In the genomic region with DNA sequence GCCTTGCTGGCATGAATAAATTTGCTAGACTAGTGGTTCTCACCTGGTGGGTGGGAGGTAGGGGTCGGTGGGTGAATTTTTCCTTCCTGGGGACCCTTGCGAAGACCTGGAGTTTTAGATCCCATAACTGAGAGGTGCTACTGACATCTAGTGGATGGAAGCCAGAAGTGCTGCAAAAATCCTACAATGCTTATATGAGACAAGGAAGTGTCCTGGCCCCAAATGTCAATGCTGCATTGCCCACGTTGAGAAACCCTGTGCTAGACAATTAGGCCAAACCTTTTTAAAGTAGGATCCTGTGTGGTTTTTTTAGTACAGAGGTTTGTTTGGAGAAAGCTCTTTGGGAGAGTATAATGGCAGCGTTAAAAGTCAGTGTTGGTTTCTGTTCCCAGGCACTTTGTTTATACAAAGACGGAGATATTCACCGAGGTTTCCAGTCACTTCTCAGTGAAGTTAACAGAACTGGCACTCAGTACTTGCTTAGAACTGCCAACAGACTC, we compare ENCODE assay signal across 8 cellular contexts. TPM values are rescaled to one million over a fixed set of nuclear protein-coding genes. Genes with fewer than 3 reads are reported as not detected.
DNase-seq lines count a peak whose midpoint lies in the region; ATAC-seq and TF ChIP-seq lines count a peak whose summit lies in the region.

No MANE protein-coding gene starts in this region.

- H3K79me2 ChIP-seq in PC-9 (ENCODE audit: low read depth), result peaks cover 14% of the 10 kb centered on the region

- DNase-seq in ELF-1 (ENCODE audit: low read depth, low spot score) (peak; percentile 58), HT-29 (ENCODE audit: low spot score) (peak; percentile 44), PC-9 (peak in 1 of 2 experiments; percentile 62), astrocyte of the cerebellum (ENCODE audit: low read depth) (peak; percentile 55), hepatic stellate cell (ENCODE audit: low spot score) (peak; percentile 55), sciatic nerve (ENCODE audit: low spot score) (no peak)

- no peaks in the 10 kb centered on the region for H3K9me2 ChIP-seq in PC-9 (ENCODE audit: insufficient read depth)

- H3K4me1 ChIP-seq in PC-9 (replicated peaks; ENCODE audit: insufficient read depth), result no peaks in the 10 kb centered on the region

- TF ChIP-seq CTCF in PC-9 (conservative IDR thresholded peaks at IDR 0.05) (peak; percentile 89), astrocyte of the cerebellum (IDR thresholded peaks at IDR 0.05; ENCODE audit: low read depth, low read length, missing control alignments) (peak; percentile 94)

- peak; percentile 84 for ATAC-seq in GM21367 (IDR thresholded peaks at IDR 0.05; ENCODE audit: unreplicated experiment)
- peak; percentile 85 for ATAC-seq in sciatic nerve
- no peak for ATAC-seq in GM21717 (IDR thresholded peaks at IDR 0.05; ENCODE audit: unreplicated experiment)

- H3K9me3 ChIP-seq in PC-9 (ENCODE audit: insufficient read depth, low read depth), result no peaks in the 10 kb centered on the region

- CTCF ChIA-PET in PC-9 (lab: Charles Lee), result no interaction called here

- H4K20me1 ChIP-seq in PC-9 (ENCODE audit: insufficient read depth), result no peaks in the 10 kb centered on the region; the same call in 1 of the 2 replicates

- no peak overlapping the region for H3K27ac ChIP-seq in PC-9

- no peaks in the 10 kb centered on the region for H3F3A ChIP-seq in PC-9 (ENCODE audit: insufficient read depth, low read depth)

- no peaks in the 10 kb centered on the region for H3K27me3 ChIP-seq in PC-9 (ENCODE audit: insufficient read depth, low read depth)

- BruUV-seq in PC-9 (replicated peaks; lab: Mats Ljungman, UMichigan), result no TSS peak

- in situ Hi-C loops in astrocyte of the cerebellum (cut with HindIII; ENCODE audit: low sequenced_read_pairs), result no loop called here

- H3K4me3 ChIP-seq in PC-9, result no peak overlapping the region
- H3K4me3 ChIP-seq in astrocyte of the cerebellum (ENCODE audit: low read depth, low read length), result peak overlapping the region; percentile 16

- no peak overlapping the region for H2AFZ ChIP-seq in PC-9

- intact Hi-C loops in PC-9 (cut with micrococcal nuclease; ENCODE audit: unreplicated experiment), result loop anchor here (2.0 to 10.0 kb wide), 3 partner anchors 131 to 555 kb away; a partner anchor contains a TSS
- intact Hi-C loops in sciatic nerve (cut with DNase I), result no loop called here

- POLR2A ChIA-PET in PC-9 (lab: Charles Lee; ENCODE audit: unreplicated experiment), result no interaction called here

- H3K36me3 ChIP-seq in PC-9 (ENCODE audit: low read depth), result peaks cover 6% of the 10 kb centered on the region; the same call in 1 of the 2 replicates

- no peak overlapping the region for H3K4me2 ChIP-seq in PC-9

RNA-seq across cellular contexts. Expression of a gene that starts 9.6 kb away (rescaled TPM):
- total RNA-seq in HT-29 (2014; rRNA removed; shearing (Covaris generic)), result 3.4 and 4.8 TPM in 2 replicates
- total RNA-seq in PC-9 (2021) (5.1 and 7.2 TPM in 2 replicates), sciatic nerve (16.5 TPM)

RNA-seq across cellular contexts. Expression of a gene that starts 30.4 kb away (rescaled TPM):
- total RNA-seq in HT-29 (2014; rRNA removed; shearing (Covaris generic)), result not detected in 2 replicates
- total RNA-seq in PC-9 (2021) (not detected in 2 replicates), sciatic nerve (7.8 TPM)
